Comparison of ENCODE assay signal across 18 cellular contexts in genomic region chr6:126199482-126199881, GRCh38.
DNase-seq lines count a peak whose midpoint lies in the region; ATAC-seq and TF ChIP-seq lines count a peak whose summit lies in the region.
"Had no signal": no experiment of that assay in that cellular context is flagged by ENCODE, and none has a peak within 500 bp of the region (broad histone marks: within the 10 kb centered on the region; RNA-seq: fewer than 3 reads in every experiment).

No MANE protein-coding gene starts in this region.

- H3K36me3 Mint-ChIP-seq in natural killer cell treated with Interleukin-12 subunit alpha and Interleukin-12 subunit beta and Interleukin-15 and Interleukin-18, amount 100 ng/mL, for 72 hours = no peaks in the 10 kb centered on the region
- no peaks in the 10 kb centered on the region for H3K36me3 Mint-ChIP-seq in natural killer cell

- intact Hi-C loops in natural killer cell (cut with micrococcal nuclease) = no loop called here
- intact Hi-C loops in left lung (cut with DNase I) = no loop called here

- peaks cover 7% of the 10 kb centered on the region for H3K9me3 Mint-ChIP-seq in natural killer cell treated with Interleukin-12 subunit alpha and Interleukin-12 subunit beta and Interleukin-15 and Interleukin-18, amount 100 ng/mL, for 72 hours
- no peaks in the 10 kb centered on the region for H3K9me3 Mint-ChIP-seq in natural killer cell

- H3K9me3 ChIP-seq in left lung = no peaks in the 10 kb centered on the region
- H3K9me3 ChIP-seq: heart right ventricle, spleen, testis had no signal

- H3K27me3 Mint-ChIP-seq in natural killer cell treated with Interleukin-12 subunit alpha and Interleukin-12 subunit beta and Interleukin-15 and Interleukin-18, amount 100 ng/mL, for 72 hours = no peaks in the 10 kb centered on the region
- H3K27me3 Mint-ChIP-seq in natural killer cell (ENCODE audit: low read depth in 2 of 2) = no peaks in the 10 kb centered on the region

- H3K36me3 ChIP-seq in left lung = no peaks in the 10 kb centered on the region
- H3K36me3 ChIP-seq: heart right ventricle, spleen had no signal

- peak overlapping the region; percentile 44 for H3K4me3 Mint-ChIP-seq in natural killer cell treated with Interleukin-12 subunit alpha and Interleukin-12 subunit beta and Interleukin-15 and Interleukin-18, amount 100 ng/mL, for 72 hours
- H3K4me3 Mint-ChIP-seq in natural killer cell = no peak overlapping the region

- H3K4me1 ChIP-seq in left lung = no peaks in the 10 kb centered on the region
- H3K4me1 ChIP-seq: heart right ventricle, spleen, testis had no signal

- H3K4me3 ChIP-seq in left lung = no peak overlapping the region
- H3K4me3 ChIP-seq: heart right ventricle, spleen, testis had no signal

- no peak for ATAC-seq in natural killer cell treated with Interleukin-12 subunit alpha and Interleukin-12 subunit beta and Interleukin-15 and Interleukin-18, amount 100 ng/mL, for 72 hours
- ATAC-seq in natural killer cell (no peak), GM19467 (IDR thresholded peaks at IDR 0.05; ENCODE audit: unreplicated experiment) (peak; percentile 79), left lung (no peak)
- ATAC-seq: heart right ventricle had no signal

- no peak for DNase-seq in natural killer cell treated with Interleukin-12 subunit alpha and Interleukin-12 subunit beta and Interleukin-15 and Interleukin-18, amount 100 ng/mL, for 72 hours (ENCODE audit: low spot score)
- DNase-seq in natural killer cell (no peak), NCI-H774 (lab: John Stamatoyannopoulos, UW) (peak; percentile 62), HT-29 (ENCODE audit: low spot score) (no peak), HCEC 1CT (no peak), left lung (no peak)
- no peak for DNase-seq in activated naive CD4-positive, alpha-beta T cell (lab: John Stamatoyannopoulos, UW)
- DNase-seq: central memory CD4-positive, alpha-beta T cell; effector memory CD4-positive, alpha-beta T cell; heart right ventricle; NCI-H1105; NCI-H2171; NK-92 treated with Interleukin-12 subunit alpha and Interleukin-12 subunit beta, amount 100 ng/mL, for 24 hours; spleen; testis had no signal

- H3K27ac ChIP-seq in left lung = no peak overlapping the region
- H3K27ac ChIP-seq: heart right ventricle, HL-60, RWPE1, spleen, testis had no signal

- H3K4me1 Mint-ChIP-seq in natural killer cell treated with Interleukin-12 subunit alpha and Interleukin-12 subunit beta and Interleukin-15 and Interleukin-18, amount 100 ng/mL, for 72 hours (ENCODE audit: low read depth in 2 of 2) = peaks cover 0 to 6% of the 10 kb centered on the region in 2 donors
- H3K4me1 Mint-ChIP-seq in natural killer cell = no peaks in the 10 kb centered on the region

- H3K27ac Mint-ChIP-seq in natural killer cell treated with Interleukin-12 subunit alpha and Interleukin-12 subunit beta and Interleukin-15 and Interleukin-18, amount 100 ng/mL, for 72 hours = no peak overlapping the region
- H3K27ac Mint-ChIP-seq in natural killer cell = no peak overlapping the region

- no peaks in the 10 kb centered on the region for H3K27me3 ChIP-seq in left lung
- H3K27me3 ChIP-seq: heart right ventricle, spleen, testis had no signal

- TF ChIP-seq CTCF in natural killer cell (IDR thresholded peaks at IDR 0.05) = no peak
- TF ChIP-seq CTCF in left lung (IDR thresholded peaks at IDR 0.05) = no peak
